ENCODE assay signal across 29 cellular contexts in genomic region chr1:231415018-231415583, GRCh38. TPM values are rescaled to one million over a fixed set of nuclear protein-coding genes. Genes with fewer than 3 reads are reported as not detected.
DNase-seq lines count a peak whose midpoint lies in the region; ATAC-seq and TF ChIP-seq lines count a peak whose summit lies in the region.
"Had no signal": no experiment of that assay in that cellular context is flagged by ENCODE, and none has a peak within 500 bp of the region (broad histone marks: within the 10 kb centered on the region; RNA-seq: fewer than 3 reads in every experiment).

No MANE protein-coding gene starts in this region.

- DNase-seq in heart left ventricle, result no peak
- DNase-seq in Right ventricle myocardium superior, result no peak
- no peak for DNase-seq in HEK293T (ENCODE audit: extremely low spot score)
- no peak for DNase-seq in foreskin keratinocyte
- no peak for DNase-seq in stimulated activated naive B cell treated with anti-CD40 and anti-IgM and Interleukin-4, amounts not matched to agents 10 μg/mL and 1 μg/mL and 100 μg/mL, for 72 hours
- no peak for DNase-seq in cerebellum (ENCODE audit: low spot score)
- DNase-seq in iPS-NIHi11 (ENCODE audit: low spot score), result no peak
- DNase-seq: activated B cell treated with CpG ODN at 0.5 μM for 24 hours; activated CD4-positive, alpha-beta T cell treated with anti-CD3 and anti-CD28 coated beads, Interleukin-2, amount 50 U/mL, for 1 hour; activated effector memory CD4-positive, alpha-beta T cell treated with Interleukin-2 at 50 U/mL for 16 hours; activated T-cell treated with anti-CD3 and anti-CD28 coated beads, Interleukin-2, amount 50 U/mL, for 1 hour; AML-193; anterior cingulate cortex; cortex of kidney; DMS153; effector memory CD4-positive, alpha-beta T cell; erythroblast; IMR-90; lower lobe of right lung; natural killer cell; NCI-H146; NCI-H510A; stimulated activated naive CD4-positive, alpha-beta T cell; T-helper 1 cell; upper lobe of left lung had no signal

- no peak for TF ChIP-seq CTCF in heart left ventricle (IDR thresholded peaks at IDR 0.05)
- TF ChIP-seq CTCF in foreskin keratinocyte (conservative IDR thresholded peaks at IDR 0.05), result no peak

- peaks cover 9 to 36% of the 10 kb centered on the region in 2 donors for H3K36me3 Mint-ChIP-seq in stimulated activated naive B cell treated with anti-CD40 and anti-IgM and Interleukin-4, amounts not matched to agents 10 μg/mL and 1 μg/mL and 100 μg/mL, for 72 hours
- H3K36me3 Mint-ChIP-seq: natural killer cell had no signal

- no peaks in the 10 kb centered on the region for H3K9me3 ChIP-seq in heart left ventricle
- H3K9me3 ChIP-seq: HAP-1, lower lobe of right lung, upper lobe of left lung had no signal

- no peaks in the 10 kb centered on the region for H3K27me3 Mint-ChIP-seq in stimulated activated naive B cell treated with anti-CD40 and anti-IgM and Interleukin-4, amounts not matched to agents 10 μg/mL and 1 μg/mL and 100 μg/mL, for 72 hours
- H3K27me3 Mint-ChIP-seq: activated B cell treated with CpG ODN at 0.5 μM for 24 hours; activated naive CD8-positive, alpha-beta T cell had no signal

- peaks cover 0 to 3% of the 10 kb centered on the region in 2 donors for H3K9me3 Mint-ChIP-seq in stimulated activated naive B cell treated with anti-CD40 and anti-IgM and Interleukin-4, amounts not matched to agents 10 μg/mL and 1 μg/mL and 100 μg/mL, for 72 hours
- H3K9me3 Mint-ChIP-seq: activated B cell treated with CpG ODN at 0.5 μM for 24 hours, natural killer cell had no signal

- peak overlapping the region; percentile 44 for H3K27ac Mint-ChIP-seq in stimulated activated naive B cell treated with anti-CD40 and anti-IgM and Interleukin-4, amounts not matched to agents 10 μg/mL and 1 μg/mL and 100 μg/mL, for 72 hours
- H3K27ac Mint-ChIP-seq: activated B cell treated with CpG ODN at 0.5 μM for 24 hours; activated naive CD8-positive, alpha-beta T cell had no signal

- peak overlapping the region in 8 of 12 donors; percentile 9 to 87 (median 83) for H3K4me3 ChIP-seq in heart left ventricle
- H3K4me3 ChIP-seq: HAP-1, lower lobe of right lung, skin epidermis, upper lobe of left lung had no signal

- intact Hi-C loops in heart left ventricle (cut with DNase I), result loop anchor here in 6 of 10 donors (5.0 to 10.0 kb wide), 4 partner anchors 33 to 80 kb away; partner anchors contain the start of genes EXOC8 (in 1 of the 6) and SPRTN (in 1 of the 6)
- intact Hi-C loops in Right ventricle myocardium superior (cut with DNase I), result no loop called here

- CTCF ChIA-PET in HEK293T (lab: Yijun Ruan, JAX), result interaction anchor here (0.7 to 1.2 kb wide), 2 partner anchors 22 to 190 kb away, joined by 3 to 6 read pairs; no protein-coding TSS in a partner anchor

- WGBS in heart left ventricle, 4 donors, result 63 to 71% (median 70%) methylated on average over 5 of the region's 5 CpGs

- H3K27me3 ChIP-seq in heart left ventricle (no peaks in the 10 kb centered on the region), foreskin keratinocyte (no peaks in the 10 kb centered on the region)
- H3K27me3 ChIP-seq: upper lobe of left lung had no signal

- H3K4me1 Mint-ChIP-seq in stimulated activated naive B cell treated with anti-CD40 and anti-IgM and Interleukin-4, amounts not matched to agents 10 μg/mL and 1 μg/mL and 100 μg/mL, for 72 hours, result peaks cover 32 to 64% of the 10 kb centered on the region in 2 donors

- POLR2A ChIA-PET in HEK293T (lab: Yijun Ruan, JAX), result no interaction called here

- H3K36me3 ChIP-seq in heart left ventricle, result peaks cover 0 to 26% (median 0%) of the 10 kb centered on the region in 9 donors
- H3K36me3 ChIP-seq: HAP-1, lower lobe of right lung, upper lobe of left lung had no signal

- ATAC-seq in heart left ventricle, result no peak
- ATAC-seq in Right ventricle myocardium superior (ENCODE audit: poor library complexity), result no peak
- ATAC-seq in foreskin keratinocyte, result peak; percentile 47
- ATAC-seq in stimulated activated naive B cell treated with anti-CD40 and anti-IgM and Interleukin-4, amounts not matched to agents 10 μg/mL and 1 μg/mL and 100 μg/mL, for 72 hours (replicated peaks), result no peak
- ATAC-seq in GM21737 (IDR thresholded peaks at IDR 0.05; ENCODE audit: unreplicated experiment), result no peak
- ATAC-seq: lower lobe of right lung, natural killer cell had no signal

- TF ChIP-seq POLR2A in heart left ventricle (IDR thresholded peaks at IDR 0.05), result no peak

- H3K4me3 Mint-ChIP-seq in stimulated activated naive B cell treated with anti-CD40 and anti-IgM and Interleukin-4, amounts not matched to agents 10 μg/mL and 1 μg/mL and 100 μg/mL, for 72 hours, result no peak overlapping the region
- H3K4me3 Mint-ChIP-seq: activated B cell treated with CpG ODN at 0.5 μM for 24 hours, natural killer cell had no signal

- H3K4me1 ChIP-seq in heart left ventricle (peaks cover 4 to 97% (median 79%) of the 10 kb centered on the region in 12 donors), foreskin keratinocyte (peaks cover 22% of the 10 kb centered on the region)

- H3K27ac ChIP-seq in heart left ventricle (peak overlapping the region in 3 of 12 donors; percentile 19 to 50 (median 38)), foreskin keratinocyte (no peak overlapping the region)
- H3K27ac ChIP-seq: lower lobe of right lung, upper lobe of left lung had no signal

TF ChIP-seq in HEK293T, 16 proteins besides CTCF, POLR2A, EP300 and RAD21:
- no peak for TF ChIP-seq FOXK2 (IDR thresholded peaks at IDR 0.05)
- TF ChIP-seq, protein P1, sequence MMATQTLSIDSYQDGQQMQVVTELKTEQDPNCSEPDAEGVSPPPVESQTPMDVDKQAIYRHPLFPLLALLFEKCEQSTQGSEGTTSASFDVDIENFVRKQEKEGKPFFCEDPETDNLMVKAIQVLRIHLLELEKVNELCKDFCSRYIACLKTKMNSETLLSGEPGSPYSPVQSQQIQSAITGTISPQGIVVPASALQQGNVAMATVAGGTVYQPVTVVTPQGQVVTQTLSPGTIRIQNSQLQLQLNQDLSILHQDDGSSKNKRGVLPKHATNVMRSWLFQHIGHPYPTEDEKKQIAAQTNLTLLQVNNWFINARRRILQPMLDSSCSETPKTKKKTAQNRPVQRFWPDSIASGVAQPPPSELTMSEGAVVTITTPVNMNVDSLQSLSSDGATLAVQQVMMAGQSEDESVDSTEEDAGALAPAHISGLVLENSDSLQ (IDR thresholded peaks at IDR 0.05), result no peak
- peak; percentile 74 for TF ChIP-seq ZNF384 (IDR thresholded peaks at IDR 0.05)
- TF ChIP-seq TARDBP (IDR thresholded peaks at IDR 0.05), result no peak
- TF ChIP-seq SUZ12 (IDR thresholded peaks at IDR 0.05), result no peak
- no peak for TF ChIP-seq L3MBTL2 (conservative IDR thresholded peaks at IDR 0.05)
TF ChIP-seq in HEK293T: peak in this region for 1.

RNA-seq across cellular contexts. Expression of gene EGLN1, which starts 7.0 kb away (rescaled TPM):
- total RNA-seq in heart left ventricle, result 100 to 1,000 TPM in 1 of 9 donors, 10 to 100 TPM in 8; 51.6 to 122 (median 77.8) TPM
- polyA plus RNA-seq in heart left ventricle, result 10 to 100 TPM; 20.8 to 59.2 TPM
- total RNA-seq in Right ventricle myocardium superior, result 75.2 TPM
- total RNA-seq in foreskin keratinocyte, result 18.6 and 19.5 TPM in 2 replicates
- polyA plus RNA-seq in foreskin keratinocyte, result 4.0 and 4.4 TPM in 2 replicates
- total RNA-seq in cerebellum, result 54.9 TPM
